ENCODE assay signal across 26 cellular contexts in genomic region chr9:137977572-137978261, GRCh38.
"Had no signal": no experiment of that assay in that cellular context is flagged by ENCODE, and none has a peak within 500 bp of the region (broad histone marks: within the 10 kb centered on the region; RNA-seq: fewer than 3 reads in every experiment).

No MANE protein-coding gene starts in this region.

- H3K4me1 Mint-ChIP-seq: mesothelial cell of epicardium, WTC11 had no signal

- H3K4me3 Mint-ChIP-seq: activated naive CD8-positive, alpha-beta T cell; mesothelial cell of epicardium; natural killer cell; stimulated activated naive CD8-positive, alpha-beta T cell treated with anti-CD3 and anti-CD28 coated beads, Interleukin-15, Interleukin-2, amounts not matched to agents 100 ng/mL and 50 ng/mL, for 24 hours; T-helper 1 cell treated with Interleukin-12 subunit alpha and Interleukin-12 subunit beta and Interleukin-4 antibody, amounts not matched to agents 30 μg/mL and 1 μg/mL, for 36 hours; WTC11 had no signal

- H3K9me3 ChIP-seq: adrenal gland, ascending aorta, right lobe of liver, suprapubic skin had no signal

- ATAC-seq: esophagus mucosa, natural killer cell, right lobe of liver, WTC11 had no signal

- H3K27me3 ChIP-seq: adrenal gland, ascending aorta, brain microvascular endothelial cell, hepatocyte, right lobe of liver, suprapubic skin, tibial nerve had no signal

- H3K27ac Mint-ChIP-seq: activated naive CD8-positive, alpha-beta T cell; mesothelial cell of epicardium; stimulated activated naive CD8-positive, alpha-beta T cell treated with anti-CD3 and anti-CD28 coated beads, Interleukin-15, Interleukin-2, amounts not matched to agents 100 ng/mL and 50 ng/mL, for 24 hours; T-helper 1 cell treated with Interleukin-12 subunit alpha and Interleukin-12 subunit beta and Interleukin-4 antibody, amounts not matched to agents 30 μg/mL and 1 μg/mL, for 36 hours; WTC11 had no signal

- H3K36me3 Mint-ChIP-seq: activated naive CD8-positive, alpha-beta T cell; mesothelial cell of epicardium; natural killer cell had no signal

- FAIRE-seq: endothelial cell of umbilical vein, frontal cortex, small intestine had no signal

- H3K36me3 ChIP-seq: adrenal gland, ascending aorta, brain microvascular endothelial cell, left ventricle myocardium inferior, right lobe of liver, suprapubic skin, tibial nerve had no signal

- H3K4me1 ChIP-seq: adrenal gland, ascending aorta, left ventricle myocardium inferior, right lobe of liver, suprapubic skin, tibial nerve had no signal

- DNase-seq: adrenal gland; brain microvascular endothelial cell; caudate nucleus; dermis blood vessel endothelial cell; effector memory CD4-positive, alpha-beta T cell; glutamatergic neuron; kidney glomerular epithelial cell; left ventricle myocardium inferior; mammary epithelial cell; natural killer cell; small intestine; stimulated activated CD4-positive, alpha-beta T cell treated with anti-CD3 and anti-CD28 coated beads, Interleukin-15, amount 100 ng/mL, for 24 hours; T1000 had no signal

- H2AFZ ChIP-seq: hepatocyte had no signal

- H3K9me3 Mint-ChIP-seq: natural killer cell; stimulated activated naive CD8-positive, alpha-beta T cell treated with anti-CD3 and anti-CD28 coated beads, Interleukin-15, Interleukin-2, amounts not matched to agents 100 ng/mL and 50 ng/mL, for 24 hours; T-helper 1 cell treated with Interleukin-12 subunit alpha and Interleukin-12 subunit beta and Interleukin-4 antibody, amounts not matched to agents 30 μg/mL and 1 μg/mL, for 36 hours had no signal

- H3K79me2 ChIP-seq: hepatocyte had no signal

- H3K27ac ChIP-seq: adrenal gland, ascending aorta, brain microvascular endothelial cell, hepatocyte, left ventricle myocardium inferior, right lobe of liver, suprapubic skin, tibial nerve had no signal

- H3K4me2 ChIP-seq: hepatocyte had no signal

- H3K4me3 ChIP-seq: adrenal gland, ascending aorta, hepatocyte, left ventricle myocardium inferior, right lobe of liver, suprapubic skin, tibial nerve had no signal
